20 cellular contexts compared by ENCODE assay signal in genomic region chr15:101635944-101636727, GRCh38. TPM values are rescaled to one million over a fixed set of nuclear protein-coding genes. Genes with fewer than 3 reads are reported as not detected.
A peak's percentile ranks its signal among the peaks of the same experiment; 100 is the strongest.
DNase-seq lines count a peak whose midpoint lies in the region; ATAC-seq, FAIRE-seq and TF ChIP-seq lines count a peak whose summit lies in the region.
"Had no signal": no experiment of that assay in that cellular context is flagged by ENCODE, and none has a peak within 500 bp of the region (broad histone marks: within the 10 kb centered on the region; RNA-seq: fewer than 3 reads in every experiment).

No MANE protein-coding gene starts in this region.

- H3K4me1 ChIP-seq in IMR-90 (ENCODE audit: control insufficient read depth, insufficient read depth, low read length), result peaks cover 5% of the 10 kb centered on the region
- H3K4me1 ChIP-seq in HepG2 (ENCODE audit: insufficient read depth, low read length), result peaks cover 36% of the 10 kb centered on the region
- H3K4me1 ChIP-seq in testis, result peaks cover 5% of the 10 kb centered on the region
- H3K4me1 ChIP-seq: SJCRH30 had no signal

- no peak for TF ChIP-seq POLR2A in IMR-90 (IDR thresholded peaks at IDR 0.05; ENCODE audit: low read depth, low read length)
- TF ChIP-seq POLR2A in HepG2 (IDR thresholded peaks at IDR 0.05; ENCODE audit: insufficient read depth in 1 of 2, low read depth in 2 of 2, low read length in 2 of 2), result no peak
- TF ChIP-seq POLR2A in testis (IDR thresholded peaks at IDR 0.05), result no peak

- BruUV-seq in IMR-90 (replicated peaks; lab: Mats Ljungman, UMichigan), result no TSS peak
- BruUV-seq in HepG2 (replicated peaks; lab: Mats Ljungman, UMichigan), result no TSS peak

- FAIRE-seq in HepG2 (lab: Jason Lieb, UNC), result no peak
- FAIRE-seq: A549, GM19239 had no signal

- H3K4me2 ChIP-seq in IMR-90 (ENCODE audit: low read depth, low read length), result peak overlapping the region; percentile 75; the same call in 1 of the 2 replicates
- no peak overlapping the region for H3K4me2 ChIP-seq in HepG2 (ENCODE audit: low read depth, low read length)
- H3K4me2 ChIP-seq: A549, KMS-11 had no signal

- H2AFZ ChIP-seq in IMR-90 (replicated peaks; ENCODE audit: low read length, poor library complexity) (no peak overlapping the region), HepG2 (ENCODE audit: low read length) (no peak overlapping the region)

- no peak overlapping the region for H2AK9ac ChIP-seq in IMR-90 (replicated peaks; ENCODE audit: low read depth, low read length, poor library complexity)

- H3K79me1 ChIP-seq in IMR-90 (ENCODE audit: low read depth in 1 of 2, low read length in 2 of 2), result peaks cover 7 to 15% of the 10 kb centered on the region in 2 experiments; a peak in 2 of 4 replicates

- in situ Hi-C loops in IMR-90 (cut with MboI; ENCODE audit: low sequenced_read_pairs), result no loop called here
- in situ Hi-C loops in HepG2 (cut with HindIII; ENCODE audit: extremely low pct_ligation_motif_present, low pct_unique_long_range_greater_than_20kb), result no loop called here

- no peak overlapping the region for H2AK5ac ChIP-seq in IMR-90 (ENCODE audit: low read depth, low read length)

- H3K23ac ChIP-seq in IMR-90 (ENCODE audit: low read depth, low read length), result no peak overlapping the region

- POLR2A ChIA-PET in IMR-90 (lab: Charles Lee; ENCODE audit: unreplicated experiment), result no interaction called here
- POLR2A ChIA-PET in HepG2 (lab: Yijun Ruan, JAX), result no interaction called here

- H3K4ac ChIP-seq in IMR-90 (ENCODE audit: low read depth, low read length), result no peak overlapping the region

- H4K5ac ChIP-seq in IMR-90 (ENCODE audit: low read depth, low read length), result no peak overlapping the region

- H3K27me3 ChIP-seq in IMR-90 (ENCODE audit: control insufficient read depth, insufficient read depth, low read length), result no peaks in the 10 kb centered on the region
- no peaks in the 10 kb centered on the region for H3K27me3 ChIP-seq in HepG2 (ENCODE audit: control insufficient read depth in 1 of 2, insufficient read depth in 2 of 2, low read length in 2 of 2)
- H3K27me3 ChIP-seq in testis, result no peaks in the 10 kb centered on the region
- H3K27me3 ChIP-seq: SJCRH30 had no signal

- H2BK15ac ChIP-seq in IMR-90 (ENCODE audit: low read depth, low read length), result no peak overlapping the region

- no peaks in the 10 kb centered on the region; the same call in 1 of the 2 replicates for H4K20me1 ChIP-seq in IMR-90 (ENCODE audit: insufficient read depth, low read length)
- H4K20me1 ChIP-seq in HepG2 (ENCODE audit: insufficient read depth, low read length), result no peaks in the 10 kb centered on the region

- H3K56ac ChIP-seq in IMR-90 (ENCODE audit: extremely low read depth, insufficient read depth, low read length), result no peak overlapping the region

- peak overlapping the region; percentile 10; the same call in 1 of the 2 replicates for H3K14ac ChIP-seq in IMR-90 (replicated peaks; ENCODE audit: low read depth, low read length)

- intact Hi-C loops in Right ventricle myocardium superior (cut with DNase I) (no loop called here), left cardiac atrium (cut with DNase I) (no loop called here), IMR-90 (cut with micrococcal nuclease) (no loop called here), HepG2 (cut with micrococcal nuclease; ENCODE audit: unreplicated experiment) (no loop called here), testis (cut with DNase I; ENCODE audit: low total_unique reads) (no loop called here)

- H3K9me3 ChIP-seq in IMR-90 (ENCODE audit: control insufficient read depth, insufficient read depth, low read length) (no peaks in the 10 kb centered on the region), HepG2 (ENCODE audit: low read length) (no peaks in the 10 kb centered on the region), testis (no peaks in the 10 kb centered on the region)
- H3K9me3 ChIP-seq: A549, SJCRH30 had no signal

- H3K79me2 ChIP-seq in HepG2 (ENCODE audit: insufficient read depth, low read length), result no peaks in the 10 kb centered on the region

- no peak for DNase-seq in Right ventricle myocardium superior
- DNase-seq in left cardiac atrium, result no peak
- DNase-seq in IMR-90, result peak; percentile 60
- peak; percentile 32 for DNase-seq in fibroblast of villous mesenchyme (ENCODE audit: low read depth)
- no peak for DNase-seq in HepG2 (ENCODE audit: low spot score)
- no peak for DNase-seq in testis
- DNase-seq: COR-L47, EL, NCI-H1048, NCI-H1436 treated with DMSO at 0.1 percent for 48 hours, NCI-H2081, NCI-H748 treated with DMSO at 0.1 percent for 48 hours, OCI-M1, RPMI8226, SJCRH30 had no signal

- TF ChIP-seq RAD21 in IMR-90 (IDR thresholded peaks at IDR 0.05; ENCODE audit: low read length) (no peak), HepG2 (CRISPR knock-in tag; IDR thresholded peaks at IDR 0.05) (no peak)

- no peak overlapping the region for H3K4me3 ChIP-seq in IMR-90 (ENCODE audit: insufficient read depth, low read depth, low read length)
- H3K4me3 ChIP-seq in fibroblast of villous mesenchyme (ENCODE audit: low read depth, low read length), result no peak overlapping the region
- H3K4me3 ChIP-seq in HepG2 (replicated peaks in 1 of 3; ENCODE audit: insufficient read depth in 1 of 3, low read depth in 2 of 3, low read length in 3 of 3), result no peak overlapping the region
- no peak overlapping the region for H3K4me3 ChIP-seq in testis
- H3K4me3 ChIP-seq: A549, SJCRH30 had no signal

- H3K27ac ChIP-seq in IMR-90 (ENCODE audit: insufficient read depth, low read length), result no peak overlapping the region
- no peak overlapping the region for H3K27ac ChIP-seq in HepG2 (ENCODE audit: extremely low read length, insufficient read depth, low read length)
- H3K27ac ChIP-seq in testis, result no peak overlapping the region
- H3K27ac ChIP-seq: A549, KMS-11, SJCRH30 had no signal

- CTCF ChIA-PET in IMR-90 (lab: Yijun Ruan, JAX) (interaction anchor here (1.3 kb wide), 1 partner anchor 15 kb away, joined by 3 read pairs; no protein-coding TSS in a partner anchor), HepG2 (lab: Yijun Ruan, JAX; ENCODE audit: low intra/inter-chr PET ratio, low total read pairs) (no interaction called here)

- TF ChIP-seq CTCF in IMR-90 (conservative IDR thresholded peaks at IDR 0.05; ENCODE audit: low read depth, low read length) (no peak), fibroblast of villous mesenchyme (IDR thresholded peaks at IDR 0.05; ENCODE audit: insufficient read depth, low read depth, low read length) (no peak), HepG2 (CRISPR knock-in tag; IDR thresholded peaks at IDR 0.05) (no peak), testis (IDR thresholded peaks at IDR 0.05) (no peak)

- H3K9me1 ChIP-seq in IMR-90 (ENCODE audit: insufficient read depth, low read length), result 0 out of 2 replicates have a peak, but pooled peaks cover 4% of the 10 kb centered on the region

- H3K9ac ChIP-seq in IMR-90 (ENCODE audit: low read depth, low read length) (no peak overlapping the region), HepG2 (ENCODE audit: insufficient read depth, low read depth, low read length) (no peak overlapping the region)
- H3K9ac ChIP-seq: KMS-11 had no signal

- ATAC-seq in Right ventricle myocardium superior (ENCODE audit: poor library complexity), result peak; percentile 55
- ATAC-seq in left cardiac atrium, result no peak
- ATAC-seq in IMR-90 (ENCODE audit: low read depth), result peak; percentile 71
- ATAC-seq in HepG2, result no peak
- ATAC-seq in GM18519 (IDR thresholded peaks at IDR 0.05; ENCODE audit: low FRiP score, unreplicated experiment), result no peak
- ATAC-seq: A549, HCT116 had no signal

- no peak overlapping the region for H4K91ac ChIP-seq in IMR-90 (ENCODE audit: insufficient read depth, low read depth, low read length)

- H3K36me3 ChIP-seq in IMR-90 (ENCODE audit: control insufficient read depth, insufficient read depth, low read length) (peaks cover 4% of the 10 kb centered on the region; the same call in 1 of the 2 replicates), HepG2 (replicated peaks in 1 of 2; ENCODE audit: control insufficient read depth in 1 of 2, insufficient read depth in 2 of 2, low read length in 2 of 2) (peaks cover 0 to 16% of the 10 kb centered on the region in 2 experiments; a peak in 1 of 5 replicates), testis (ENCODE audit: low read depth, missing control alignments) (no peaks in the 10 kb centered on the region)

- H4K8ac ChIP-seq in IMR-90 (ENCODE audit: low read depth in 2 of 2, low read length in 2 of 2), result no peak overlapping the region

- no peak overlapping the region for H2BK120ac ChIP-seq in IMR-90 (ENCODE audit: low read depth, low read length)

- peak overlapping the region; percentile 4; the same call in 1 of the 2 replicates for H2BK20ac ChIP-seq in IMR-90 (ENCODE audit: low read depth, low read length)

- H3K18ac ChIP-seq in IMR-90 (ENCODE audit: low read depth, low read length), result peak overlapping the region; percentile 4; the same call in 1 of the 2 replicates

- no peak overlapping the region for H2BK5ac ChIP-seq in IMR-90 (ENCODE audit: low read depth, low read length, poor library complexity, severe bottlenecking)

- WGBS in IMR-90 (ENCODE audit: extremely low coverage in 2 of 2, insufficient read length in 1 of 2), 2 experiments, result 93% methylated on average over 3 of the region's 7 CpGs; no CpG with 5 or more reads in 1 of the 2 experiments
- 85% methylated on average over 7 of the region's 7 CpGs for WGBS in HepG2 (ENCODE audit: low lambda C conversion rate)
- WGBS in testis, 2 donors, result 86 to 87% methylated on average over 7 of the region's 7 CpGs

- dilution Hi-C loops in IMR-90 (cut with HindIII; ENCODE audit: low sequenced_read_pairs, unreplicated experiment), result no loop called here

- TF ChIP-seq EP300 in HepG2 (IDR thresholded peaks at IDR 0.05; ENCODE audit: low read depth in 2 of 2, low read length in 2 of 2) (no peak), HepG2 (CRISPR knock-in tag; IDR thresholded peaks at IDR 0.05; ENCODE audit: borderline replicate concordance) (no peak)

RNA-seq across cellular contexts. Expression of gene TM2D3, which starts 16.0 kb away (rescaled TPM):
- total RNA-seq in Right ventricle myocardium superior (56.3 TPM), left cardiac atrium (10 to 100 TPM; 39.2 to 46.8 TPM), IMR-90 (2012; rRNA removed) (27.4 and 30.6 TPM in 2 replicates), fibroblast of villous mesenchyme (36.7 and 48.4 TPM in 2 replicates), HepG2 (2016; rRNA removed; fragmentation: Illumina TruSeq; extraction: Trizol) (17.8 and 31.1 TPM in 2 replicates), testis (10 to 100 TPM; 60.2 to 69.9 TPM)
- polyA plus RNA-seq in IMR-90 (2012; rRNA removed) (34.5 and 35.5 TPM in 2 replicates), HepG2 (2011; rRNA removed) (70.6 and 72.7 TPM in 2 replicates), testis (ENCODE audit: insufficient read depth, low read depth, low replicate concordance) (69.5 TPM)
- polyA plus RNA-seq in IMR-90 (2012; cell fraction: cytosol; rRNA removed), result 54.5 and 74.3 TPM in 2 replicates
- 33.7 and 52.5 TPM in 2 replicates for polyA plus RNA-seq in IMR-90 (2012; cell fraction: nucleus; rRNA removed; ENCODE audit: low replicate concordance)
- 8.6 and 9.5 TPM in 2 replicates for total RNA-seq in HepG2 (2016; cell fraction: cytosol; rRNA removed; fragmentation: Illumina TruSeq; extraction: Trizol; ENCODE audit: low read depth)
- total RNA-seq in HepG2 (2016; cell fraction: insoluble cytoplasmic fraction; rRNA removed; fragmentation: Illumina TruSeq; extraction: Trizol), result 21.0 and 33.6 TPM in 2 replicates
- total RNA-seq in HepG2 (2016; cell fraction: membrane; rRNA removed; fragmentation: Illumina TruSeq; extraction: Trizol), result 14.2 and 16.6 TPM in 2 replicates
- 36.0 and 40.5 TPM in 2 replicates for total RNA-seq in HepG2 (2016; cell fraction: nucleus; rRNA removed; fragmentation: Illumina TruSeq; extraction: Trizol)
- 57.2 and 64.0 TPM in 2 replicates for polyA plus RNA-seq in HepG2 (2011; cell fraction: cytosol; rRNA removed)
- polyA plus RNA-seq in HepG2 (2011; cell fraction: nucleus; rRNA removed), result 46.5 and 49.1 TPM in 2 replicates
- polyA plus RNA-seq in HepG2 (2012), result 54.2 and 56.1 TPM in 2 replicates
- polyA plus RNA-seq in HepG2 (2016; cell fraction: cytosol; fragmentation: Illumina TruSeq; extraction: Trizol; ENCODE audit: low read depth), result 3.8 TPM in 2 replicates
- polyA plus RNA-seq in HepG2 (2016; cell fraction: insoluble cytoplasmic fraction; fragmentation: Illumina TruSeq; extraction: Trizol; ENCODE audit: low read depth), result 18.7 and 22.3 TPM in 2 replicates
- polyA plus RNA-seq in HepG2 (2016; cell fraction: membrane; fragmentation: Illumina TruSeq; extraction: Trizol; ENCODE audit: low read depth), result 5.8 and 6.3 TPM in 2 replicates
- polyA plus RNA-seq in HepG2 (2016; cell fraction: nucleus; fragmentation: Illumina TruSeq; extraction: Trizol; ENCODE audit: insufficient read depth, low read depth), result 52.3 and 55.0 TPM in 2 replicates
- 48.9 and 62.2 TPM in 2 replicates for polyA minus RNA-seq in HepG2 (2011; rRNA and poly(A)+ RNA removed; ENCODE audit: low replicate concordance)
- polyA minus RNA-seq in HepG2 (2011; cell fraction: cytosol; rRNA and poly(A)+ RNA removed), result 32.5 and 41.6 TPM in 2 replicates
- 114 and 124 TPM in 2 replicates for polyA minus RNA-seq in HepG2 (2011; cell fraction: nucleus; rRNA and poly(A)+ RNA removed)

Comparison
In these comparisons a context has a peak if more than half of its experiments do, and no peak if none do; other contexts are left out.
1. ATAC-seq: peak in Right ventricle myocardium superior (single experiment) and IMR-90 (single experiment); none in left cardiac atrium (0 of 2), HepG2 (single experiment) and GM18519 (single experiment).
2. DNase-seq: peak in IMR-90 (single experiment) and fibroblast of villous mesenchyme (single experiment); none in Right ventricle myocardium superior (single experiment), left cardiac atrium (single experiment), HepG2 (single experiment) and testis (single experiment).